Comparison of ENCODE assay signal across 23 cellular contexts in the genomic region with DNA sequence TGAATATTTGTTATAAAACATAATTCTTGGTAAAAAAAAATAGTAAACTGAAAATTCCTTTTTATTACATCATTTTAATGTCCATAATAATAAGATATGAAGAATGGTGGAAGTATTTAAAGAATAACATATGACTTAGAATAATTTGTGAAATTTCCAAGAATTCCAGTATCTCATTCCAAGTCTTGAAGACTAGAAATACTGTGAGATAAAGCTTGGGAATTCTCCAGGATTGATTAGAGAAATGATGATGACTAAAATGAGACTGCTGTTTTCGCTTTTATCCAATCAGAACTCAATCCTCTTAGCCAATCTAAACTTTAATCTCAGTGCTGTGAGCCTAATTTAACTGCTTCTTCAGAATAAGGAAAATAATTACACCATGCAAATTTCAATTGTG.
A peak's percentile ranks its signal among the peaks of the same experiment; 100 is the strongest.
DNase-seq lines count a peak whose midpoint lies in the region; ATAC-seq and TF ChIP-seq lines count a peak whose summit lies in the region.
"Had no signal": no experiment of that assay in that cellular context is flagged by ENCODE, and none has a peak within 500 bp of the region (broad histone marks: within the 10 kb centered on the region; RNA-seq: fewer than 3 reads in every experiment).

No MANE protein-coding gene starts in this region.

- no peak overlapping the region for H3K4me2 ChIP-seq in osteoblast (ENCODE audit: insufficient read depth, low read length)
- H3K4me2 ChIP-seq in PC-3 (ENCODE audit: low read length) = no peak overlapping the region

- H3K27me3 ChIP-seq in osteoblast (ENCODE audit: insufficient read depth, low read length) (no peaks in the 10 kb centered on the region), PC-3 (ENCODE audit: low read length) (no peaks in the 10 kb centered on the region)

- POLR2A ChIA-PET in PC-3 (lab: Charles Lee; ENCODE audit: unreplicated experiment) = no interaction called here

- no peaks in the 10 kb centered on the region for H3K9me2 ChIP-seq in PC-3 (replicated peaks; ENCODE audit: low read length)

- no peaks in the 10 kb centered on the region for H3F3A ChIP-seq in PC-3 (ENCODE audit: low read length, unreplicated experiment)

- H4K20me1 ChIP-seq in osteoblast (ENCODE audit: insufficient read depth, low read length) = no peaks in the 10 kb centered on the region
- H4K20me1 ChIP-seq in PC-3 (ENCODE audit: low read length) = no peaks in the 10 kb centered on the region

- TF ChIP-seq POLR2A in erythroblast (IDR thresholded peaks at IDR 0.05; ENCODE audit: low read length) = no peak

- intact Hi-C loops in PC-3 (cut with micrococcal nuclease) = no loop called here

- no peak overlapping the region for H3K4me3 ChIP-seq in AG09309 (ENCODE audit: control insufficient read depth, low read depth, low read length)
- no peak overlapping the region for H3K4me3 ChIP-seq in osteoblast (ENCODE audit: insufficient read depth, low read length)
- H3K4me3 ChIP-seq in PC-3 (ENCODE audit: low read length) = no peak overlapping the region
- H3K4me3 ChIP-seq: GM23248, SK-N-MC had no signal

- no peak overlapping the region for H3K9ac ChIP-seq in PC-3 (ENCODE audit: low read length)
- H3K9ac ChIP-seq: GM23248 had no signal

- H3K27ac ChIP-seq in osteoblast (ENCODE audit: low read depth, low read length) = peak overlapping the region; percentile 66
- no peak overlapping the region for H3K27ac ChIP-seq in PC-3 (ENCODE audit: low read length)
- H3K27ac ChIP-seq: C4-2B, GM23248, RWPE1, SK-N-MC had no signal

- H3K36me3 ChIP-seq in osteoblast (ENCODE audit: insufficient read depth, low read length) = no peaks in the 10 kb centered on the region
- H3K36me3 ChIP-seq in PC-3 (ENCODE audit: low read depth, low read length) = no peaks in the 10 kb centered on the region

- BruUV-seq in PC-3 (replicated peaks; lab: Mats Ljungman, UMichigan) = no TSS peak

- H2AFZ ChIP-seq in osteoblast (ENCODE audit: low read length) (no peak overlapping the region), PC-3 (ENCODE audit: low read length) (no peak overlapping the region)
- H2AFZ ChIP-seq: GM23248 had no signal

- no peak for ATAC-seq in PC-3
- ATAC-seq in GM21367 (IDR thresholded peaks at IDR 0.05; ENCODE audit: unreplicated experiment) = no peak

- no peaks in the 10 kb centered on the region for H3K9me3 ChIP-seq in osteoblast (ENCODE audit: low read depth, low read length)
- no peaks in the 10 kb centered on the region for H3K9me3 ChIP-seq in PC-3 (ENCODE audit: low read length)

- DNase-seq in AG09309 (ENCODE audit: low read depth) (peak; percentile 27), NCI-H226 (peak; percentile 27), fibroblast of gingiva (ENCODE audit: low read depth) (peak; percentile 6), osteoblast (ENCODE audit: insufficient read length, low spot score, missing footprints) (peak; percentile 18), PC-3 (no peak), erythroblast (lab: John Stamatoyannopoulos, UW) (no peak)
- DNase-seq: AML-193; Calu3; CD8-positive, alpha-beta memory T cell; DMS153; GDM1; GM23248; H9; KG1; NCI-H1092; NCI-H1436; NCI-H1930; NCI-H510A; SHP77 treated with DMSO at 0.1 percent for 48 hours had no signal

- TF ChIP-seq CTCF in AG09309 (IDR thresholded peaks at IDR 0.05; ENCODE audit: control insufficient read depth, insufficient read depth, low read depth, low read length, missing control alignments) (no peak), osteoblast (IDR thresholded peaks at IDR 0.05; ENCODE audit: extremely low read depth, low read depth, low read length) (no peak), PC-3 (conservative IDR thresholded peaks at IDR 0.05; ENCODE audit: low read depth, low read length) (no peak)

- H3K4me1 ChIP-seq in osteoblast (ENCODE audit: insufficient read depth, low read length) (peaks cover 28% of the 10 kb centered on the region), PC-3 (ENCODE audit: insufficient read depth, low read length) (peaks cover 9% of the 10 kb centered on the region)

- CTCF ChIA-PET in PC-3 (lab: Charles Lee) = no interaction called here

- H3K79me2 ChIP-seq in osteoblast (ENCODE audit: insufficient read depth, low read length) = no peaks in the 10 kb centered on the region
- no peaks in the 10 kb centered on the region for H3K79me2 ChIP-seq in PC-3 (ENCODE audit: low read length)

Comparison
In these comparisons a context has a peak if more than half of its experiments do, and no peak if none do; other contexts are left out.
1. DNase-seq: peak in AG09309 (single experiment), NCI-H226 (single experiment), fibroblast of gingiva (single experiment) and osteoblast (single experiment); none in PC-3 (single experiment) and erythroblast (0 of 2).